Comparison of ENCODE assay signal across 1 cellular context in genomic region chr5:96876292-96876850, GRCh38.
A peak's percentile ranks its signal among the peaks of the same experiment; 100 is the strongest.
TF ChIP-seq lines count a peak whose summit lies in the region.

A gene with protein sequence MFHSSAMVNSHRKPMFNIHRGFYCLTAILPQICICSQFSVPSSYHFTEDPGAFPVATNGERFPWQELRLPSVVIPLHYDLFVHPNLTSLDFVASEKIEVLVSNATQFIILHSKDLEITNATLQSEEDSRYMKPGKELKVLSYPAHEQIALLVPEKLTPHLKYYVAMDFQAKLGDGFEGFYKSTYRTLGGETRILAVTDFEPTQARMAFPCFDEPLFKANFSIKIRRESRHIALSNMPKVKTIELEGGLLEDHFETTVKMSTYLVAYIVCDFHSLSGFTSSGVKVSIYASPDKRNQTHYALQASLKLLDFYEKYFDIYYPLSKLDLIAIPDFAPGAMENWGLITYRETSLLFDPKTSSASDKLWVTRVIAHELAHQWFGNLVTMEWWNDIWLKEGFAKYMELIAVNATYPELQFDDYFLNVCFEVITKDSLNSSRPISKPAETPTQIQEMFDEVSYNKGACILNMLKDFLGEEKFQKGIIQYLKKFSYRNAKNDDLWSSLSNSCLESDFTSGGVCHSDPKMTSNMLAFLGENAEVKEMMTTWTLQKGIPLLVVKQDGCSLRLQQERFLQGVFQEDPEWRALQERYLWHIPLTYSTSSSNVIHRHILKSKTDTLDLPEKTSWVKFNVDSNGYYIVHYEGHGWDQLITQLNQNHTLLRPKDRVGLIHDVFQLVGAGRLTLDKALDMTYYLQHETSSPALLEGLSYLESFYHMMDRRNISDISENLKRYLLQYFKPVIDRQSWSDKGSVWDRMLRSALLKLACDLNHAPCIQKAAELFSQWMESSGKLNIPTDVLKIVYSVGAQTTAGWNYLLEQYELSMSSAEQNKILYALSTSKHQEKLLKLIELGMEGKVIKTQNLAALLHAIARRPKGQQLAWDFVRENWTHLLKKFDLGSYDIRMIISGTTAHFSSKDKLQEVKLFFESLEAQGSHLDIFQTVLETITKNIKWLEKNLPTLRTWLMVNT (plus strand): TSS chr5:96876500. CDS start chr5:96879686, 3,186 bp downstream.

TF ChIP-seq in K562, 482 proteins besides CTCF, POLR2A, EP300 and RAD21 (continued from another document and continues in another):
- peak; percentile 59 for TF ChIP-seq PKNOX1 (IDR thresholded peaks at IDR 0.05)
- no peak for TF ChIP-seq ZNF224 (CRISPR knock-in tag; IDR thresholded peaks at IDR 0.05)
- no peak for TF ChIP-seq EWSR1 (IDR thresholded peaks at IDR 0.05; ENCODE audit: borderline replicate concordance, low read depth, partially characterized antibody)
- TF ChIP-seq ESRRA (IDR thresholded peaks at IDR 0.05; ENCODE audit: borderline replicate concordance, low read depth) = no peak
- no peak for TF ChIP-seq SMAD2 (IDR thresholded peaks at IDR 0.05; ENCODE audit: low read depth, low read length)
- no peak for TF ChIP-seq FOXO4 (CRISPR knock-in tag; IDR thresholded peaks at IDR 0.05)
- TF ChIP-seq ZNF134 (CRISPR knock-in tag; conservative IDR thresholded peaks at IDR 0.05) = no peak
- TF ChIP-seq TAF7 (tag; IDR thresholded peaks at IDR 0.05) = peak; percentile 24; the same call in 1 of the 2 replicates
- TF ChIP-seq CCAR2 (IDR thresholded peaks at IDR 0.05; ENCODE audit: low read depth, low read length) = no peak
- TF ChIP-seq STAT5B (CRISPR knock-in tag; IDR thresholded peaks at IDR 0.05) = no peak
- TF ChIP-seq, protein P1, sequence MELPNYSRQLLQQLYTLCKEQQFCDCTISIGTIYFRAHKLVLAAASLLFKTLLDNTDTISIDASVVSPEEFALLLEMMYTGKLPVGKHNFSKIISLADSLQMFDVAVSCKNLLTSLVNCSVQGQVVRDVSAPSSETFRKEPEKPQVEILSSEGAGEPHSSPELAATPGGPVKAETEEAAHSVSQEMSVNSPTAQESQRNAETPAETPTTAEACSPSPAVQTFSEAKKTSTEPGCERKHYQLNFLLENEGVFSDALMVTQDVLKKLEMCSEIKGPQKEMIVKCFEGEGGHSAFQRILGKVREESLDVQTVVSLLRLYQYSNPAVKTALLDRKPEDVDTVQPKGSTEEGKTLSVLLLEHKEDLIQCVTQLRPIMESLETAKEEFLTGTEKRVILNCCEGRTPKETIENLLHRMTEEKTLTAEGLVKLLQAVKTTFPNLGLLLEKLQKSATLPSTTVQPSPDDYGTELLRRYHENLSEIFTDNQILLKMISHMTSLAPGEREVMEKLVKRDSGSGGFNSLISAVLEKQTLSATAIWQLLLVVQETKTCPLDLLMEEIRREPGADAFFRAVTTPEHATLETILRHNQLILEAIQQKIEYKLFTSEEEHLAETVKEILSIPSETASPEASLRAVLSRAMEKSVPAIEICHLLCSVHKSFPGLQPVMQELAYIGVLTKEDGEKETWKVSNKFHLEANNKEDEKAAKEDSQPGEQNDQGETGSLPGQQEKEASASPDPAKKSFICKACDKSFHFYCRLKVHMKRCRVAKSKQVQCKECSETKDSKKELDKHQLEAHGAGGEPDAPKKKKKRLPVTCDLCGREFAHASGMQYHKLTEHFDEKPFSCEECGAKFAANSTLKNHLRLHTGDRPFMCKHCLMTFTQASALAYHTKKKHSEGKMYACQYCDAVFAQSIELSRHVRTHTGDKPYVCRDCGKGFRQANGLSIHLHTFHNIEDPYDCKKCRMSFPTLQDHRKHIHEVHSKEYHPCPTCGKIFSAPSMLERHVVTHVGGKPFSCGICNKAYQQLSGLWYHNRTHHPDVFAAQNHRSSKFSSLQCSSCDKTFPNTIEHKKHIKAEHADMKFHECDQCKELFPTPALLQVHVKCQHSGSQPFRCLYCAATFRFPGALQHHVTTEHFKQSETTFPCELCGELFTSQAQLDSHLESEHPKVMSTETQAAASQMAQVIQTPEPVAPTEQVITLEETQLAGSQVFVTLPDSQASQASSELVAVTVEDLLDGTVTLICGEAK (IDR thresholded peaks at IDR 0.05) = peak; percentile 73
- TF ChIP-seq, protein P1 (CRISPR knock-in tag; IDR thresholded peaks at IDR 0.05) = no peak
- no peak for TF ChIP-seq FOS (IDR thresholded peaks at IDR 0.05; ENCODE audit: extremely low read depth, insufficient read length)
- TF ChIP-seq NCOA1 (IDR thresholded peaks at IDR 0.05; ENCODE audit: low read depth) = 0 out of 2 replicates have a peak, but pooled peaks have one; percentile 56
- TF ChIP-seq TRIM24 (IDR thresholded peaks at IDR 0.05) = no peak
- TF ChIP-seq, protein P2, sequence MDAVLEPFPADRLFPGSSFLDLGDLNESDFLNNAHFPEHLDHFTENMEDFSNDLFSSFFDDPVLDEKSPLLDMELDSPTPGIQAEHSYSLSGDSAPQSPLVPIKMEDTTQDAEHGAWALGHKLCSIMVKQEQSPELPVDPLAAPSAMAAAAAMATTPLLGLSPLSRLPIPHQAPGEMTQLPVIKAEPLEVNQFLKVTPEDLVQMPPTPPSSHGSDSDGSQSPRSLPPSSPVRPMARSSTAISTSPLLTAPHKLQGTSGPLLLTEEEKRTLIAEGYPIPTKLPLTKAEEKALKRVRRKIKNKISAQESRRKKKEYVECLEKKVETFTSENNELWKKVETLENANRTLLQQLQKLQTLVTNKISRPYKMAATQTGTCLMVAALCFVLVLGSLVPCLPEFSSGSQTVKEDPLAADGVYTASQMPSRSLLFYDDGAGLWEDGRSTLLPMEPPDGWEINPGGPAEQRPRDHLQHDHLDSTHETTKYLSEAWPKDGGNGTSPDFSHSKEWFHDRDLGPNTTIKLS (IDR thresholded peaks at IDR 0.05; ENCODE audit: borderline replicate concordance, low read depth) = no peak
- TF ChIP-seq, protein P3, sequence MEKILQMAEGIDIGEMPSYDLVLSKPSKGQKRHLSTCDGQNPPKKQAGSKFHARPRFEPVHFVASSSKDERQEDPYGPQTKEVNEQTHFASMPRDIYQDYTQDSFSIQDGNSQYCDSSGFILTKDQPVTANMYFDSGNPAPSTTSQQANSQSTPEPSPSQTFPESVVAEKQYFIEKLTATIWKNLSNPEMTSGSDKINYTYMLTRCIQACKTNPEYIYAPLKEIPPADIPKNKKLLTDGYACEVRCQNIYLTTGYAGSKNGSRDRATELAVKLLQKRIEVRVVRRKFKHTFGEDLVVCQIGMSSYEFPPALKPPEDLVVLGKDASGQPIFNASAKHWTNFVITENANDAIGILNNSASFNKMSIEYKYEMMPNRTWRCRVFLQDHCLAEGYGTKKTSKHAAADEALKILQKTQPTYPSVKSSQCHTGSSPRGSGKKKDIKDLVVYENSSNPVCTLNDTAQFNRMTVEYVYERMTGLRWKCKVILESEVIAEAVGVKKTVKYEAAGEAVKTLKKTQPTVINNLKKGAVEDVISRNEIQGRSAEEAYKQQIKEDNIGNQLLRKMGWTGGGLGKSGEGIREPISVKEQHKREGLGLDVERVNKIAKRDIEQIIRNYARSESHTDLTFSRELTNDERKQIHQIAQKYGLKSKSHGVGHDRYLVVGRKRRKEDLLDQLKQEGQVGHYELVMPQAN (IDR thresholded peaks at IDR 0.05; ENCODE audit: borderline replicate concordance) = peak; percentile 35; the same call in 1 of the 2 replicates
- TF ChIP-seq MECOM (CRISPR knock-in tag; IDR thresholded peaks at IDR 0.05) = no peak
- no peak for TF ChIP-seq CTCFL (IDR thresholded peaks at IDR 0.05; ENCODE audit: borderline replicate concordance, insufficient read depth, low read depth, low read length, poor library complexity, severe bottlenecking)
- TF ChIP-seq CC2D1A (IDR thresholded peaks at IDR 0.05) = no peak
- TF ChIP-seq ZNF12 (CRISPR knock-in tag; IDR thresholded peaks at IDR 0.05) = no peak
- TF ChIP-seq SRSF7 (optimal IDR thresholded peaks at IDR 0.05; ENCODE audit: low read depth, low read length) = no peak
- TF ChIP-seq, protein P4, sequence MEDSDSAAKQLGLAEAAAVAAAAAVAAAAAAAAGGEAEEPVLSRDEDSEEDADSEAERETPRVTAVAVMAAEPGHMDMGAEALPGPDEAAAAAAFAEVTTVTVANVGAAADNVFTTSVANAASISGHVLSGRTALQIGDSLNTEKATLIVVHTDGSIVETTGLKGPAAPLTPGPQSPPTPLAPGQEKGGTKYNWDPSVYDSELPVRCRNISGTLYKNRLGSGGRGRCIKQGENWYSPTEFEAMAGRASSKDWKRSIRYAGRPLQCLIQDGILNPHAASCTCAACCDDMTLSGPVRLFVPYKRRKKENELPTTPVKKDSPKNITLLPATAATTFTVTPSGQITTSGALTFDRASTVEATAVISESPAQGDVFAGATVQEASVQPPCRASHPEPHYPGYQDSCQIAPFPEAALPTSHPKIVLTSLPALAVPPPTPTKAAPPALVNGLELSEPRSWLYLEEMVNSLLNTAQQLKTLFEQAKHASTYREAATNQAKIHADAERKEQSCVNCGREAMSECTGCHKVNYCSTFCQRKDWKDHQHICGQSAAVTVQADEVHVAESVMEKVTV (CRISPR knock-in tag; IDR thresholded peaks at IDR 0.05) = 0 out of 2 replicates have a peak, but pooled peaks have one; percentile 2
- TF ChIP-seq ILK (tag; IDR thresholded peaks at IDR 0.05; ENCODE audit: borderline replicate concordance, low read depth) = no peak
- TF ChIP-seq MED1 (CRISPR knock-in tag; IDR thresholded peaks at IDR 0.05; ENCODE audit: borderline replicate concordance) = no peak
- TF ChIP-seq SMARCA4 (IDR thresholded peaks at IDR 0.05) = no peak
- TF ChIP-seq ZNF133 (CRISPR knock-in tag; IDR thresholded peaks at IDR 0.05) = no peak
- TF ChIP-seq EGR1 (conservative IDR thresholded peaks at IDR 0.05) = no peak
- TF ChIP-seq BACH1 (tag; IDR thresholded peaks at IDR 0.05) = no peak
- TF ChIP-seq BRCA1 (IDR thresholded peaks at IDR 0.05) = no peak
- TF ChIP-seq BRCA1 (CRISPR knock-in tag; IDR thresholded peaks at IDR 0.05) = no peak
- TF ChIP-seq ERF (CRISPR knock-in tag; IDR thresholded peaks at IDR 0.05) = no peak
- TF ChIP-seq KDM2B (CRISPR knock-in tag; IDR thresholded peaks at IDR 0.05) = no peak
- 0 out of 2 replicates have a peak, but pooled peaks have one; percentile 7 for TF ChIP-seq FOSL1 (tag; conservative IDR thresholded peaks at IDR 0.05)
- TF ChIP-seq RBM14 (IDR thresholded peaks at IDR 0.05; ENCODE audit: borderline replicate concordance, insufficient read depth, low read depth, low read length) = no peak
- TF ChIP-seq TAF9B (IDR thresholded peaks at IDR 0.05; ENCODE audit: partially characterized antibody) = peak; percentile 70
- TF ChIP-seq RBFOX2 (IDR thresholded peaks at IDR 0.05; ENCODE audit: low read depth, low read length) = no peak
